23 cellular contexts compared by ENCODE assay signal in the genomic region with DNA sequence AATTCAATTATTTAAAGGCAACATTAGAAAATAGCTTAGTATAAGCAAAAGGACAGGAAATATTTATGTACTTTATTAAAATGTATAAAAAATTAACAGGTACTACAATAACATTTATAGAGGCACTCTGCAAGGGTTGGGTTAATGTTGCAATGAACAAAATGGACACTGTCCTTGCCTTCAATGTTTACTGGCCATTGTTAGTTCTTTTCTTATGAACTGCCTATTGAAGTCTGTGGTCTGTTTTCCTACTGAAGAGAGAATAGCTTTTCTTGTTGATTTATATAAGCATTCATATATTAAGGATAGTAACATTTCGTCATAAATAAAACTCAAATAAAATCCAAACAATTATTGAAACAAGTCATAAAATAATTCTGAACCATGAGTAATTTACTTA.
DNase-seq lines count a peak whose midpoint lies in the region; ATAC-seq and TF ChIP-seq lines count a peak whose summit lies in the region.
"Had no signal": no experiment of that assay in that cellular context is flagged by ENCODE, and none has a peak within 500 bp of the region (broad histone marks: within the 10 kb centered on the region; RNA-seq: fewer than 3 reads in every experiment).

No MANE protein-coding gene starts in this region.

- H3K27me3 ChIP-seq in heart left ventricle (no peaks in the 10 kb centered on the region), right atrium auricular region (no peaks in the 10 kb centered on the region)

- no peak for TF ChIP-seq CTCF in heart left ventricle (IDR thresholded peaks at IDR 0.05)
- no peak for TF ChIP-seq CTCF in right atrium auricular region (IDR thresholded peaks at IDR 0.05)
- no peak for TF ChIP-seq CTCF in omental fat pad (IDR thresholded peaks at IDR 0.05)

- 39 to 85% (median 63%) methylated on average over 1 of the region's 1 CpG for WGBS in heart left ventricle, 4 donors

- H3K4me1 ChIP-seq in heart left ventricle (peaks cover 5 to 69% (median 29%) of the 10 kb centered on the region in 12 donors), right atrium auricular region (peaks cover 0 to 30% of the 10 kb centered on the region in 2 donors)

- no peaks in the 10 kb centered on the region for H3K9me3 ChIP-seq in heart left ventricle
- no peaks in the 10 kb centered on the region for H3K9me3 ChIP-seq in right atrium auricular region

- H3K36me3 ChIP-seq in heart left ventricle: no peaks in the 10 kb centered on the region
- H3K36me3 ChIP-seq in right atrium auricular region: no peaks in the 10 kb centered on the region

- intact Hi-C loops in heart left ventricle (cut with DNase I): no loop called here

- H3K4me3 ChIP-seq in heart left ventricle (no peak overlapping the region), right atrium auricular region (no peak overlapping the region)
- H3K4me3 ChIP-seq: GM23248 had no signal

- no peak for ATAC-seq in heart left ventricle
- no peak for ATAC-seq in omental fat pad (ENCODE audit: low FRiP score)
- ATAC-seq in HG03175 (IDR thresholded peaks at IDR 0.05; ENCODE audit: unreplicated experiment): no peak

- peak overlapping the region in 8 of 12 donors; percentile 1 to 57 (median 38) for H3K27ac ChIP-seq in heart left ventricle
- H3K27ac ChIP-seq in right atrium auricular region: no peak overlapping the region
- H3K27ac ChIP-seq in cingulate gyrus (ENCODE audit: low read depth, low read length): peak overlapping the region; percentile 84
- peak overlapping the region; percentile 95 for H3K27ac ChIP-seq in temporal lobe (ENCODE audit: low read depth, low read length)
- H3K27ac ChIP-seq: C4-2B, GM23248 had no signal

- no peak for DNase-seq in heart left ventricle
- DNase-seq in right atrium auricular region (ENCODE audit: low spot score): no peak
- DNase-seq in midbrain (lab: John Stamatoyannopoulos, UW): peak; percentile 34
- DNase-seq in central memory CD4-positive, alpha-beta T cell: no peak
- no peak for DNase-seq in omental fat pad (ENCODE audit: low spot score)
- DNase-seq: 8988T; AML-193; Calu3; CD8-positive, alpha-beta memory T cell; DMS153; GM23248; H9; HFFc6; KBM-7; NCI-H1105 treated with DMSO at 0.1 percent for 48 hours; NCI-H1694; NCI-H2081; OCI-M1; SHP77 treated with DMSO at 0.1 percent for 48 hours had no signal

- no peak for TF ChIP-seq POLR2A in heart left ventricle (IDR thresholded peaks at IDR 0.05)

Comparison
In these comparisons a context has a peak if more than half of its experiments do, and no peak if none do; other contexts are left out.
1. H3K27ac ChIP-seq: peak in heart left ventricle (8 of 12), cingulate gyrus (single experiment) and temporal lobe (single experiment); none in right atrium auricular region (0 of 2).